Comparison of ENCODE assay signal across 9 cellular contexts in the genomic region with DNA sequence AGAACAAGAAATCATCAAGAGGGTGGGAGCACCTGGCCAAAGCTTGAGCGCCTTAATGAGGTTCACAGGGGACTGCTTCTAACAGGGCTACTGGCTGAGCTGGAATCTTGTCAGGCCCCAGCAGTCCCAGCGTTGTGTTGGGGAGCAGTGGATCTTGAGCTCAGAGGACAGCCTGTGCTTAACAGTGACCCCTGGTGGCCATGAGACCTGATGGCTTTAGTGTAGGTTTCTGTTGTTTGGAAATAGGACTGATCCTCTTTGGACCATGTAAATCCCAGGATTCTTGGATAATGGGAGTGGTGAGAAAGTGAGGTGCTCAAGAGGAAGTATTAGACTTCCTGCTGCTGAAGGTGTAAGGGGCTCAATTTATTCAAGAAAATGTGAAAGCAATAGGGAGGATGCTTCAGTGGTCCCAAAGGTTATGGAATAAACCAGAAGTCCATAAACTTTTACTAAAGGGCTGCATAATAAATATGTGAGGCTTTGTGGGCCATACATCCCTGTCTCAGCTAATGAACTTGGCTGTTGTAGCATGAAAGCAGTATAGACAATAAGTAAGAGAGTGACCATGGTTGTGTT.
DNase-seq lines count a peak whose midpoint lies in the region; ATAC-seq lines count a peak whose summit lies in the region.
"Had no signal": no experiment of that assay in that cellular context is flagged by ENCODE, and none has a peak within 500 bp of the region (broad histone marks: within the 10 kb centered on the region; RNA-seq: fewer than 3 reads in every experiment).

No MANE protein-coding gene starts in this region.

- H3K4me1 Mint-ChIP-seq in activated T-cell treated with anti-CD3 and anti-CD28 coated beads, Interleukin-2, amount 50 U/mL, for 24 hours (ENCODE audit: low read depth), result no peaks in the 10 kb centered on the region
- H3K4me1 Mint-ChIP-seq: B cell had no signal

- H3K27me3 ChIP-seq in MG63, result no peaks in the 10 kb centered on the region

- H3K9me3 ChIP-seq in MG63, result peaks cover 25% of the 10 kb centered on the region

- ATAC-seq in GM18873 (IDR thresholded peaks at IDR 0.05; ENCODE audit: low FRiP score, unreplicated experiment), result no peak

- H3K27ac Mint-ChIP-seq in activated T-cell treated with anti-CD3 and anti-CD28 coated beads, Interleukin-2, amount 50 U/mL, for 24 hours, result no peak overlapping the region
- H3K27ac Mint-ChIP-seq: B cell had no signal

- no peaks in the 10 kb centered on the region for H3K36me3 ChIP-seq in MG63

- H3K36me3 Mint-ChIP-seq in activated T-cell treated with anti-CD3 and anti-CD28 coated beads, Interleukin-2, amount 50 U/mL, for 24 hours (ENCODE audit: low read depth), result no peaks in the 10 kb centered on the region

- H3K4me3 Mint-ChIP-seq in activated T-cell treated with anti-CD3 and anti-CD28 coated beads, Interleukin-2, amount 50 U/mL, for 24 hours, result no peak overlapping the region
- H3K4me3 Mint-ChIP-seq: B cell had no signal

- H3K4me3 ChIP-seq in MG63, result no peak overlapping the region

- no peaks in the 10 kb centered on the region for H3K9me3 Mint-ChIP-seq in activated T-cell treated with anti-CD3 and anti-CD28 coated beads, Interleukin-2, amount 50 U/mL, for 24 hours

- H3K27me3 Mint-ChIP-seq in activated T-cell treated with anti-CD3 and anti-CD28 coated beads, Interleukin-2, amount 50 U/mL, for 24 hours, result peaks cover 8% of the 10 kb centered on the region

- DNase-seq in DMS79 treated with DMSO at 0.1 percent for 48 hours (lab: John Stamatoyannopoulos, UW), result peak; percentile 1
- DNase-seq in DMS79 (lab: John Stamatoyannopoulos, UW), result no peak
- peak; percentile 46 for DNase-seq in NCI-H2196 (lab: John Stamatoyannopoulos, UW; ENCODE audit: unreplicated experiment)
- peak; percentile 61 for DNase-seq in activated T-cell treated with anti-CD3 and anti-CD28 coated beads, Interleukin-2, amount 50 U/mL, for 24 hours
- DNase-seq in germinal center (ENCODE audit: low spot score), result peak; percentile 29
- peak; percentile 26 to 37 for DNase-seq in stimulated activated CD4-positive, alpha-beta T cell treated with anti-CD3 and anti-CD28 coated beads, Interleukin-1b, Interleukin-23, amount 100 ng/mL, for 4 hours (ENCODE audit: low read depth in 2 of 2)
- DNase-seq in MG63, result no peak

Comparison
In these comparisons a context has a peak if more than half of its experiments do, and no peak if none do; other contexts are left out.
1. DNase-seq: peak in DMS79 treated with DMSO at 0.1 percent for 48 hours (single experiment), NCI-H2196 (single experiment), activated T-cell treated with anti-CD3 and anti-CD28 coated beads, Interleukin-2, amount 50 U/mL, for 24 hours (single experiment), germinal center (single experiment) and stimulated activated CD4-positive, alpha-beta T cell treated with anti-CD3 and anti-CD28 coated beads, Interleukin-1b, Interleukin-23, amount 100 ng/mL, for 4 hours (2 of 2); none in DMS79 (single experiment) and MG63 (single experiment).